1 cellular context compared by ENCODE assay signal in the genomic region with DNA sequence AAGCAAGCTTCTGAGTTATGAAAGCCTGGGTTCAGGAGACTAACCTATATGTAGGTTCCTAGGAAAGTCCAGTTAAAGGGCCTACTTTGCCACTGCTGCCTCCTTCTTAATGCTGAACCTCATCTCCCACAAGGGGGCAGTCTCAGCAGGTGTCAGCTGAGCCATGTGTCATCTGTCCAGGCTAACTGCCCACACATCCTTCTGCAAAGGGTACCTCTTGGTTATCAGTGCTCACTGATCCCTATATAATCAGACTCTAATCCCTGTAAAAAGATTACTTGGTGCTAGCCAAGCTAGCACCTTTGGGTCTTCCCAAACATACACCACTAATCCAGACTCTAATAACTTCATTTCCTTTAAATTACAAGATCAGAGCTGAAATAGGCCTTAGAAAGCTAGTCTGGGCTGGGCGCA.
TF ChIP-seq lines count a peak whose summit lies in the region.

No MANE protein-coding gene starts in this region.

TF ChIP-seq in K562, 482 proteins besides CTCF, POLR2A, EP300 and RAD21 (continues in another document):
- 0 out of 2 replicates have a peak, but pooled peaks have one; percentile 34 for TF ChIP-seq DPF2 (IDR thresholded peaks at IDR 0.05)
- TF ChIP-seq RCOR1 (IDR thresholded peaks at IDR 0.05; ENCODE audit: borderline replicate concordance in 1 of 2, low read depth in 2 of 2, low read length in 2 of 2): peak in 1 of 2 experiments; percentile 80; a peak in 2 of 4 replicates
- TF ChIP-seq CREM (IDR thresholded peaks at IDR 0.05; ENCODE audit: low read depth): peak; percentile 49; the same call in 1 of the 2 replicates
- TF ChIP-seq MAZ (CRISPR knock-in tag; conservative IDR thresholded peaks at IDR 0.05 in 1 of 2, IDR thresholded peaks at IDR 0.05 in 1 of 2): peak in 1 of 2 experiments; percentile 32; a peak in 1 of 4 replicates
- TF ChIP-seq, protein P1, sequence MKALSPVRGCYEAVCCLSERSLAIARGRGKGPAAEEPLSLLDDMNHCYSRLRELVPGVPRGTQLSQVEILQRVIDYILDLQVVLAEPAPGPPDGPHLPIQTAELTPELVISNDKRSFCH (CRISPR knock-in tag; IDR thresholded peaks at IDR 0.05): no peak
- TF ChIP-seq, protein P1 (tag; IDR thresholded peaks at IDR 0.05): no peak
- 0 out of 2 replicates have a peak, but pooled peaks have one; percentile 43 for TF ChIP-seq TCFL5 (CRISPR knock-in tag; conservative IDR thresholded peaks at IDR 0.05)
- no peak for TF ChIP-seq FOXM1 (IDR thresholded peaks at IDR 0.05; ENCODE audit: low read depth)
- no peak for TF ChIP-seq FOXM1 (CRISPR knock-in tag; IDR thresholded peaks at IDR 0.05; ENCODE audit: low read depth)
- TF ChIP-seq SMAD3 (CRISPR knock-in tag; conservative IDR thresholded peaks at IDR 0.05): 0 out of 2 replicates have a peak, but pooled peaks have one; percentile 36
- TF ChIP-seq NR2C1 (IDR thresholded peaks at IDR 0.05): no peak
- TF ChIP-seq NR2C1 (tag; IDR thresholded peaks at IDR 0.05): no peak; the same call in 1 of the 2 replicates
- TF ChIP-seq MYNN (IDR thresholded peaks at IDR 0.05): peak; percentile 71; the same call in 1 of the 2 replicates
- no peak for TF ChIP-seq MYNN (CRISPR knock-in tag; IDR thresholded peaks at IDR 0.05)
- TF ChIP-seq, protein P2, sequence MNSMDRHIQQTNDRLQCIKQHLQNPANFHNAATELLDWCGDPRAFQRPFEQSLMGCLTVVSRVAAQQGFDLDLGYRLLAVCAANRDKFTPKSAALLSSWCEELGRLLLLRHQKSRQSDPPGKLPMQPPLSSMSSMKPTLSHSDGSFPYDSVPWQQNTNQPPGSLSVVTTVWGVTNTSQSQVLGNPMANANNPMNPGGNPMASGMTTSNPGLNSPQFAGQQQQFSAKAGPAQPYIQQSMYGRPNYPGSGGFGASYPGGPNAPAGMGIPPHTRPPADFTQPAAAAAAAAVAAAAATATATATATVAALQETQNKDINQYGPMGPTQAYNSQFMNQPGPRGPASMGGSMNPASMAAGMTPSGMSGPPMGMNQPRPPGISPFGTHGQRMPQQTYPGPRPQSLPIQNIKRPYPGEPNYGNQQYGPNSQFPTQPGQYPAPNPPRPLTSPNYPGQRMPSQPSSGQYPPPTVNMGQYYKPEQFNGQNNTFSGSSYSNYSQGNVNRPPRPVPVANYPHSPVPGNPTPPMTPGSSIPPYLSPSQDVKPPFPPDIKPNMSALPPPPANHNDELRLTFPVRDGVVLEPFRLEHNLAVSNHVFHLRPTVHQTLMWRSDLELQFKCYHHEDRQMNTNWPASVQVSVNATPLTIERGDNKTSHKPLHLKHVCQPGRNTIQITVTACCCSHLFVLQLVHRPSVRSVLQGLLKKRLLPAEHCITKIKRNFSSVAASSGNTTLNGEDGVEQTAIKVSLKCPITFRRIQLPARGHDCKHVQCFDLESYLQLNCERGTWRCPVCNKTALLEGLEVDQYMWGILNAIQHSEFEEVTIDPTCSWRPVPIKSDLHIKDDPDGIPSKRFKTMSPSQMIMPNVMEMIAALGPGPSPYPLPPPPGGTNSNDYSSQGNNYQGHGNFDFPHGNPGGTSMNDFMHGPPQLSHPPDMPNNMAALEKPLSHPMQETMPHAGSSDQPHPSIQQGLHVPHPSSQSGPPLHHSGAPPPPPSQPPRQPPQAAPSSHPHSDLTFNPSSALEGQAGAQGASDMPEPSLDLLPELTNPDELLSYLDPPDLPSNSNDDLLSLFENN (IDR thresholded peaks at IDR 0.05; ENCODE audit: low read depth in 2 of 2, low read length in 2 of 2): 0 out of 4 replicates have a peak, but pooled peaks of 1 of the 2 experiments have one; percentile 32
- TF ChIP-seq, protein P3, sequence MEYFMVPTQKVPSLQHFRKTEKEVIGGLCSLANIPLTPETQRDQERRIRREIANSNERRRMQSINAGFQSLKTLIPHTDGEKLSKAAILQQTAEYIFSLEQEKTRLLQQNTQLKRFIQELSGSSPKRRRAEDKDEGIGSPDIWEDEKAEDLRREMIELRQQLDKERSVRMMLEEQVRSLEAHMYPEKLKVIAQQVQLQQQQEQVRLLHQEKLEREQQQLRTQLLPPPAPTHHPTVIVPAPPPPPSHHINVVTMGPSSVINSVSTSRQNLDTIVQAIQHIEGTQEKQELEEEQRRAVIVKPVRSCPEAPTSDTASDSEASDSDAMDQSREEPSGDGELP (CRISPR knock-in tag; IDR thresholded peaks at IDR 0.05; ENCODE audit: borderline replicate concordance): peak; percentile 96
- peak; percentile 77 to 93; a peak in 3 of 4 replicates for TF ChIP-seq SIN3A (IDR thresholded peaks at IDR 0.05; ENCODE audit: borderline replicate concordance in 2 of 2, control insufficient read depth in 1 of 2, low read depth in 2 of 2, low read length in 2 of 2)
- 0 out of 2 replicates have a peak, but pooled peaks have one; percentile 20 for TF ChIP-seq MTA1 (IDR thresholded peaks at IDR 0.05; ENCODE audit: borderline replicate concordance)
- TF ChIP-seq HDAC1 (IDR thresholded peaks at IDR 0.05): peak in 1 of 2 experiments; percentile 71; a peak in 2 of 4 replicates
- peak; percentile 26; the same call in 1 of the 2 replicates for TF ChIP-seq STAG1 (CRISPR knock-in tag; IDR thresholded peaks at IDR 0.05; ENCODE audit: borderline replicate concordance)
- TF ChIP-seq E2F3 (CRISPR knock-in tag; IDR thresholded peaks at IDR 0.05): no peak
- no peak for TF ChIP-seq FOXK1 (CRISPR knock-in tag; IDR thresholded peaks at IDR 0.05; ENCODE audit: borderline replicate concordance)
- TF ChIP-seq, protein P4, sequence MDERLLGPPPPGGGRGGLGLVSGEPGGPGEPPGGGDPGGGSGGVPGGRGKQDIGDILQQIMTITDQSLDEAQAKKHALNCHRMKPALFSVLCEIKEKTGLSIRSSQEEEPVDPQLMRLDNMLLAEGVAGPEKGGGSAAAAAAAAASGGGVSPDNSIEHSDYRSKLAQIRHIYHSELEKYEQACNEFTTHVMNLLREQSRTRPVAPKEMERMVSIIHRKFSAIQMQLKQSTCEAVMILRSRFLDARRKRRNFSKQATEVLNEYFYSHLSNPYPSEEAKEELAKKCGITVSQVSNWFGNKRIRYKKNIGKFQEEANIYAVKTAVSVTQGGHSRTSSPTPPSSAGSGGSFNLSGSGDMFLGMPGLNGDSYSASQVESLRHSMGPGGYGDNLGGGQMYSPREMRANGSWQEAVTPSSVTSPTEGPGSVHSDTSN (CRISPR knock-in tag; IDR thresholded peaks at IDR 0.05; ENCODE audit: low read depth): no peak
- TF ChIP-seq, protein P4 (tag; conservative IDR thresholded peaks at IDR 0.05; ENCODE audit: low read depth): peak; percentile 68
- no peak for TF ChIP-seq ZNF133 (CRISPR knock-in tag; IDR thresholded peaks at IDR 0.05)
- no peak for TF ChIP-seq DDX20 (tag; IDR thresholded peaks at IDR 0.05; ENCODE audit: low read depth)
- TF ChIP-seq SOX6 (IDR thresholded peaks at IDR 0.05): peak; percentile 39; the same call in 1 of the 2 replicates
- TF ChIP-seq, protein P5, sequence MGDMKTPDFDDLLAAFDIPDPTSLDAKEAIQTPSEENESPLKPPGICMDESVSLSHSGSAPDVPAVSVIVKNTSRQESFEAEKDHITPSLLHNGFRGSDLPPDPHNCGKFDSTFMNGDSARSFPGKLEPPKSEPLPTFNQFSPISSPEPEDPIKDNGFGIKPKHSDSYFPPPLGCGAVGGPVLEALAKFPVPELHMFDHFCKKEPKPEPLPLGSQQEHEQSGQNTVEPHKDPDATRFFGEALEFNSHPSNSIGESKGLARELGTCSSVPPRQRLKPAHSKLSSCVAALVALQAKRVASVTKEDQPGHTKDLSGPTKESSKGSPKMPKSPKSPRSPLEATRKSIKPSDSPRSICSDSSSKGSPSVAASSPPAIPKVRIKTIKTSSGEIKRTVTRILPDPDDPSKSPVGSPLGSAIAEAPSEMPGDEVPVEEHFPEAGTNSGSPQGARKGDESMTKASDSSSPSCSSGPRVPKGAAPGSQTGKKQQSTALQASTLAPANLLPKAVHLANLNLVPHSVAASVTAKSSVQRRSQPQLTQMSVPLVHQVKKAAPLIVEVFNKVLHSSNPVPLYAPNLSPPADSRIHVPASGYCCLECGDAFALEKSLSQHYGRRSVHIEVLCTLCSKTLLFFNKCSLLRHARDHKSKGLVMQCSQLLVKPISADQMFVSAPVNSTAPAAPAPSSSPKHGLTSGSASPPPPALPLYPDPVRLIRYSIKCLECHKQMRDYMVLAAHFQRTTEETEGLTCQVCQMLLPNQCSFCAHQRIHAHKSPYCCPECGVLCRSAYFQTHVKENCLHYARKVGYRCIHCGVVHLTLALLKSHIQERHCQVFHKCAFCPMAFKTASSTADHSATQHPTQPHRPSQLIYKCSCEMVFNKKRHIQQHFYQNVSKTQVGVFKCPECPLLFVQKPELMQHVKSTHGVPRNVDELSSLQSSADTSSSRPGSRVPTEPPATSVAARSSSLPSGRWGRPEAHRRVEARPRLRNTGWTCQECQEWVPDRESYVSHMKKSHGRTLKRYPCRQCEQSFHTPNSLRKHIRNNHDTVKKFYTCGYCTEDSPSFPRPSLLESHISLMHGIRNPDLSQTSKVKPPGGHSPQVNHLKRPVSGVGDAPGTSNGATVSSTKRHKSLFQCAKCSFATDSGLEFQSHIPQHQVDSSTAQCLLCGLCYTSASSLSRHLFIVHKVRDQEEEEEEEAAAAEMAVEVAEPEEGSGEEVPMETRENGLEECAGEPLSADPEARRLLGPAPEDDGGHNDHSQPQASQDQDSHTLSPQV (IDR thresholded peaks at IDR 0.05): 0 out of 2 replicates have a peak, but pooled peaks have one; percentile 40
- TF ChIP-seq, protein P6, sequence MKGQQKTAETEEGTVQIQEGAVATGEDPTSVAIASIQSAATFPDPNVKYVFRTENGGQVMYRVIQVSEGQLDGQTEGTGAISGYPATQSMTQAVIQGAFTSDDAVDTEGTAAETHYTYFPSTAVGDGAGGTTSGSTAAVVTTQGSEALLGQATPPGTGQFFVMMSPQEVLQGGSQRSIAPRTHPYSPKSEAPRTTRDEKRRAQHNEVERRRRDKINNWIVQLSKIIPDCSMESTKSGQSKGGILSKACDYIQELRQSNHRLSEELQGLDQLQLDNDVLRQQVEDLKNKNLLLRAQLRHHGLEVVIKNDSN (CRISPR knock-in tag; IDR thresholded peaks at IDR 0.05): peak; percentile 79
- TF ChIP-seq GATAD2B (IDR thresholded peaks at IDR 0.05; ENCODE audit: borderline replicate concordance): peak; percentile 22; the same call in 1 of the 2 replicates
- peak; percentile 69 for TF ChIP-seq FOSL1 (tag; conservative IDR thresholded peaks at IDR 0.05)
- TF ChIP-seq EGR1 (conservative IDR thresholded peaks at IDR 0.05): peak; percentile 64
- 0 out of 2 replicates have a peak, but pooled peaks have one; percentile 19 for TF ChIP-seq SREBF1 (IDR thresholded peaks at IDR 0.05; ENCODE audit: borderline replicate concordance, low read depth, low read length)
- TF ChIP-seq YY1 (IDR thresholded peaks at IDR 0.05; ENCODE audit: borderline replicate concordance in 1 of 3, control insufficient read depth in 1 of 3, extremely low read depth in 1 of 3, insufficient read depth in 3 of 3, insufficient read length in 1 of 3, insufficient replicate concordance in 2 of 3, low read depth in 1 of 3, low read length in 2 of 3): peak in 1 of 3 experiments; percentile 20
- peak; percentile 84 for TF ChIP-seq MEIS2 (IDR thresholded peaks at IDR 0.05; ENCODE audit: partially characterized antibody)
- no peak for TF ChIP-seq POLR2G (IDR thresholded peaks at IDR 0.05; ENCODE audit: low read depth, low read length)
- TF ChIP-seq KDM1A (IDR thresholded peaks at IDR 0.05): peak in 1 of 2 experiments; percentile 26; a peak in 1 of 4 replicates
- no peak for TF ChIP-seq CCNT2 (IDR thresholded peaks at IDR 0.05; ENCODE audit: borderline replicate concordance, extremely low read depth, insufficient read length, low read depth, low read length)
- peak; percentile 47 for TF ChIP-seq NEUROD1 (IDR thresholded peaks at IDR 0.05; ENCODE audit: borderline replicate concordance, low read depth, low read length, partially characterized antibody)
- TF ChIP-seq ZZZ3 (IDR thresholded peaks at IDR 0.05): peak; percentile 64; the same call in 1 of the 2 replicates
- TF ChIP-seq, protein P7, sequence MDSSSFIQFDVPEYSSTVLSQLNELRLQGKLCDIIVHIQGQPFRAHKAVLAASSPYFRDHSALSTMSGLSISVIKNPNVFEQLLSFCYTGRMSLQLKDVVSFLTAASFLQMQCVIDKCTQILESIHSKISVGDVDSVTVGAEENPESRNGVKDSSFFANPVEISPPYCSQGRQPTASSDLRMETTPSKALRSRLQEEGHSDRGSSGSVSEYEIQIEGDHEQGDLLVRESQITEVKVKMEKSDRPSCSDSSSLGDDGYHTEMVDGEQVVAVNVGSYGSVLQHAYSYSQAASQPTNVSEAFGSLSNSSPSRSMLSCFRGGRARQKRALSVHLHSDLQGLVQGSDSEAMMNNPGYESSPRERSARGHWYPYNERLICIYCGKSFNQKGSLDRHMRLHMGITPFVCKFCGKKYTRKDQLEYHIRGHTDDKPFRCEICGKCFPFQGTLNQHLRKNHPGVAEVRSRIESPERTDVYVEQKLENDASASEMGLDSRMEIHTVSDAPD (CRISPR knock-in tag; IDR thresholded peaks at IDR 0.05): no peak
- TF ChIP-seq HNRNPH1 (optimal IDR thresholded peaks at IDR 0.05; ENCODE audit: low read depth, low read length): no peak
